Comparison of ENCODE assay signal across 1 cellular context in genomic region chr6:30452736-30453507, GRCh38.
TF ChIP-seq lines count a peak whose summit lies in the region.

No MANE protein-coding gene starts in this region.

TF ChIP-seq in HCT116, 20 proteins besides CTCF, POLR2A, EP300 and RAD21 (continued from another document):
- TF ChIP-seq ZBTB33 (IDR thresholded peaks at IDR 0.05; ENCODE audit: extremely low read depth, insufficient replicate concordance, low read length) (no peak), EZH2phosphoT487 (IDR thresholded peaks at IDR 0.05; ENCODE audit: borderline replicate concordance) (no peak), REST (IDR thresholded peaks at IDR 0.05; ENCODE audit: low read depth) (no peak), FOSL1 (IDR thresholded peaks at IDR 0.05; ENCODE audit: low read depth) (no peak), ELF1 (IDR thresholded peaks at IDR 0.05; ENCODE audit: borderline replicate concordance, low read depth) (no peak)
TF ChIP-seq in HCT116: peak in this region for 0.
